In genomic region chr16:84868829-84869457, GRCh38 we compare ENCODE assay signal across 34 cellular contexts. TPM values are rescaled to one million over a fixed set of nuclear protein-coding genes. Genes with fewer than 3 reads are reported as not detected.
A peak's percentile ranks its signal among the peaks of the same experiment; 100 is the strongest.
DNase-seq lines count a peak whose midpoint lies in the region; ATAC-seq, FAIRE-seq and TF ChIP-seq lines count a peak whose summit lies in the region.
"Had no signal": no experiment of that assay in that cellular context is flagged by ENCODE, and none has a peak within 500 bp of the region (broad histone marks: within the 10 kb centered on the region; RNA-seq: fewer than 3 reads in every experiment).

No MANE protein-coding gene starts in this region.

- no TSS peak for BruUV-seq in K562 (replicated peaks; lab: Mats Ljungman, UMichigan)

- no peak overlapping the region for H3K4me3 ChIP-seq in K562
- H3K4me3 ChIP-seq: heart right ventricle, MG63, mucosa of descending colon, ovary, SK-N-MC, stomach had no signal

- H3K27ac ChIP-seq in K562 (ENCODE audit: extremely low read depth, low read depth, low read length), result no peak overlapping the region
- H3K27ac ChIP-seq: heart right ventricle, ovary, RWPE1, SK-N-MC, stomach had no signal

- no peak for TF ChIP-seq CTCF in K562 (IDR thresholded peaks at IDR 0.05 in 2 of 3, conservative IDR thresholded peaks at IDR 0.05 in 1 of 3; ENCODE audit: insufficient read depth in 2 of 3, low read depth in 1 of 3, low read length in 3 of 3)
- TF ChIP-seq CTCF in nephron (IDR thresholded peaks at IDR 0.05; ENCODE audit: unreplicated experiment in 3 of 3), result no peak

- intact Hi-C loops in K562 (cut with micrococcal nuclease), result no loop called here

- CTCF ChIA-PET in K562 (lab: Yijun Ruan, JAX; ENCODE audit: low intra/inter-chr PET ratio), result no interaction called here

- POLR2A ChIA-PET in K562 (lab: Yijun Ruan, JAX), result interaction anchor here (1.0 to 2.0 kb wide), 2 partner anchors 9 to 13 kb away, joined by 5 to 7 read pairs; no protein-coding TSS in a partner anchor

- peak overlapping the region in 2 of 3 experiments; percentile 26 to 55 for H3K27ac Mint-ChIP-seq in nephron
- H3K27ac Mint-ChIP-seq: activated T-cell treated with anti-CD3 and anti-CD28 coated beads, Interleukin-2, amount 50 U/mL, for 72 hours; CD4-positive, alpha-beta T cell; endodermal cell had no signal

- H3K4me3 Mint-ChIP-seq in nephron, result no peak overlapping the region
- H3K4me3 Mint-ChIP-seq: activated T-cell treated with anti-CD3 and anti-CD28 coated beads, Interleukin-2, amount 50 U/mL, for 72 hours; CD4-positive, alpha-beta T cell; endodermal cell had no signal

- H3K4me1 Mint-ChIP-seq in nephron, result peaks cover 41% of the 10 kb centered on the region
- H3K4me1 Mint-ChIP-seq: endodermal cell had no signal

- TF ChIP-seq EP300 in K562 (IDR thresholded peaks at IDR 0.05; ENCODE audit: low read length), result no peak

- H3K27me3 Mint-ChIP-seq in nephron (ENCODE audit: low read depth), result peaks cover 11% of the 10 kb centered on the region

- H3K9me3 Mint-ChIP-seq in nephron, result no peaks in the 10 kb centered on the region
- H3K9me3 Mint-ChIP-seq: activated T-cell treated with anti-CD3 and anti-CD28 coated beads, Interleukin-2, amount 50 U/mL, for 72 hours; CD4-positive, alpha-beta T cell; endodermal cell had no signal

- H3K9me1 ChIP-seq in K562 (ENCODE audit: control insufficient read depth, insufficient read depth, low read length), result no peaks in the 10 kb centered on the region

- no peak overlapping the region for H3K9ac ChIP-seq in K562 (ENCODE audit: insufficient read depth in 1 of 2, low read depth in 2 of 2, low read length in 2 of 2)

- H3K9me3 ChIP-seq in K562 (replicated peaks; ENCODE audit: control insufficient read depth, insufficient read depth, low read depth, low read length), result no peaks in the 10 kb centered on the region
- H3K9me3 ChIP-seq: heart right ventricle, MG63, mucosa of descending colon, ovary, stomach had no signal

- H4K20me1 ChIP-seq in K562 (replicated peaks; ENCODE audit: control insufficient read depth, insufficient read depth, low read length), result no peaks in the 10 kb centered on the region

- ATAC-seq in K562 (peak; percentile 37; the same call in 1 of the 3 replicates), HG03280 (IDR thresholded peaks at IDR 0.05; ENCODE audit: unreplicated experiment) (no peak), GM21515 (IDR thresholded peaks at IDR 0.05; ENCODE audit: unreplicated experiment) (no peak)
- ATAC-seq: activated T-cell treated with anti-CD3 and anti-CD28 coated beads, Interleukin-2, amount 50 U/mL, for 72 hours; esophagus mucosa; mucosa of descending colon had no signal

- no peak for TF ChIP-seq POLR2A in K562 (conservative IDR thresholded peaks at IDR 0.05)

- in situ Hi-C loops in K562 (cut with MboI), result no loop called here

- no peak overlapping the region for H2AFZ ChIP-seq in K562 (ENCODE audit: low read depth, low read length)

- H3K4me2 ChIP-seq in K562 (ENCODE audit: insufficient read depth, low read length), result no peak overlapping the region

- no peaks in the 10 kb centered on the region for H3K36me3 ChIP-seq in K562 (ENCODE audit: control insufficient read depth, insufficient read depth, low read length)
- H3K36me3 ChIP-seq: MG63, ovary had no signal

- peaks cover 9% of the 10 kb centered on the region for H3K36me3 Mint-ChIP-seq in nephron (ENCODE audit: low read depth)

- no peak for FAIRE-seq in K562 (lab: Jason Lieb, UNC)
- FAIRE-seq: H1, HTR-8/SVneo had no signal

- no peak for TF ChIP-seq RAD21 in K562 (CRISPR knock-in tag; conservative IDR thresholded peaks at IDR 0.05 in 1 of 2, IDR thresholded peaks at IDR 0.05 in 1 of 2)

- peak; percentile 27 for DNase-seq in Ammon's horn (ENCODE audit: low spot score)
- DNase-seq in NCI-H1092 treated with DMSO at 0.1 percent for 48 hours (lab: John Stamatoyannopoulos, UW), result peak; percentile 77
- DNase-seq in K562 (ENCODE audit: extremely low read depth in 1 of 4, low spot score in 3 of 4), result no peak
- no peak for DNase-seq in hypothalamus (lab: John Stamatoyannopoulos, UW)
- DNase-seq in NCI-H187 treated with DMSO at 0.1 percent for 48 hours (lab: John Stamatoyannopoulos, UW), result no peak
- DNase-seq: activated CD4-positive, alpha-beta T cell treated with anti-CD3 and anti-CD28 coated beads, Interleukin-2, amount 50 U/mL, for 4 hours; activated CD4-positive, CD25-positive, alpha-beta regulatory T cell; activated T-cell treated with anti-CD3 and anti-CD28 coated beads, Interleukin-2, amount 50 U/mL, for 72 hours; AML-193; CD4-positive, alpha-beta T cell; cerebellar nuclear complex; dermis blood vessel endothelial cell; endodermal cell; foreskin fibroblast; heart right ventricle; KG1; mammary epithelial cell; MG63; mucosa of descending colon; NCI-H146; NCI-H510A treated with DMSO at 0.1 percent for 48 hours; OCI-M1; ovary; stimulated activated CD4-positive, alpha-beta T cell treated with anti-CD3 and anti-CD28 coated beads, Interleukin-1b, Interleukin-23, amount 100 ng/mL, for 48 hours; stomach; T-helper 1 cell had no signal

- peaks cover 57 to 60% of the 10 kb centered on the region in 2 experiments for H3K27me3 ChIP-seq in K562 (ENCODE audit: control insufficient read depth in 2 of 2, insufficient read depth in 2 of 2, low read length in 2 of 2)
- H3K27me3 ChIP-seq: MG63, ovary, stomach had no signal

- H3K4me1 ChIP-seq in K562 (replicated peaks in 1 of 2; ENCODE audit: control insufficient read depth in 2 of 2, insufficient read depth in 2 of 2, low read length in 2 of 2), result peaks cover 0 to 3% of the 10 kb centered on the region in 2 experiments; a peak in 2 of 5 replicates

- 17% methylated on average over 16 of the region's 16 CpGs for WGBS in K562 (ENCODE audit: insufficient coverage, low coverage, missing lambda C conversion rate)

- H3K79me2 ChIP-seq in K562 (ENCODE audit: control insufficient read depth, insufficient read depth, low read length), result no peaks in the 10 kb centered on the region

TF ChIP-seq in K562, 482 proteins besides CTCF, POLR2A, EP300 and RAD21:
- TF ChIP-seq ZNF124 (CRISPR knock-in tag; IDR thresholded peaks at IDR 0.05), result no peak
- 0 out of 2 replicates have a peak, but pooled peaks have one; percentile 45 for TF ChIP-seq CBFB (CRISPR knock-in tag; IDR thresholded peaks at IDR 0.05)
TF ChIP-seq in K562: peak in this region for 1.

RNA-seq across cellular contexts. Expression of gene CRISPLD2, which starts 49.2 kb away (rescaled TPM):
- 0.42 TPM in 1 of 2 replicates, not detected in the other for total RNA-seq in K562 (2011; cell fraction: chromatin; rRNA removed; ENCODE audit: low replicate concordance)
- 0.13 and 0.17 TPM in 2 replicates for total RNA-seq in K562 (2011; cell fraction: nucleolus; rRNA removed)
- 0.31 TPM in 1 of 2 replicates, not detected in the other for total RNA-seq in K562 (2011; cell fraction: nucleoplasm; rRNA removed)
- total RNA-seq in K562 (2014; rRNA removed), result 0.12 TPM in 1 of 2 replicates, not detected in the other
- 0.04 and 0.10 TPM in 2 replicates for total RNA-seq in K562 (2014; rRNA removed; fragmentation: Illumina TruSeq; extraction: Trizol)
- not detected in 2 replicates for total RNA-seq in K562 (2015; rRNA removed; fragmentation: Illumina TruSeq; extraction: Trizol)
- 0.22 and 0.24 TPM in 2 replicates for total RNA-seq in K562 (2021)
- polyA plus RNA-seq in K562 (2011; rRNA removed), result 0.05 TPM in 1 of 2 replicates, not detected in the other
- polyA plus RNA-seq in K562 (2011; cell fraction: cytosol; rRNA removed), result 0.03 and 0.19 TPM in 2 replicates
- polyA plus RNA-seq in K562 (2011; cell fraction: nucleus; rRNA removed), result 0.34 TPM in 1 of 2 replicates, not detected in the other
- 0.07 and 0.16 TPM in 2 replicates for polyA plus RNA-seq in K562 (2012)
- 0.03 and 0.06 TPM in 2 replicates for polyA plus RNA-seq in K562 (2014; fragmentation: Illumina TruSeq; extraction: Trizol)
- polyA plus RNA-seq in K562 (2014; fragmentation: Nextera tagmentation; extraction: Ambion mirVana), result under 1 TPM in 1 of 2 experiments, not detected in 1; 0.03 TPM
- 0.08 TPM in 1 of 2 replicates, not detected in the other for polyA plus RNA-seq in K562 (2014; rRNA removed)
- 0.04 and 0.06 TPM in 2 replicates for polyA minus RNA-seq in K562 (2011; rRNA and poly(A)+ RNA removed)
- not detected in 2 replicates for polyA minus RNA-seq in K562 (2011; cell fraction: cytosol; rRNA and poly(A)+ RNA removed)
- 0.27 TPM in 1 of 2 replicates, not detected in the other for polyA minus RNA-seq in K562 (2011; cell fraction: nucleus; rRNA and poly(A)+ RNA removed)

Comparison
In these comparisons a context has a peak if more than half of its experiments do, and no peak if none do; other contexts are left out.
1. DNase-seq: peak in Ammon's horn (single experiment) and NCI-H1092 treated with DMSO at 0.1 percent for 48 hours (single experiment); none in K562 (0 of 4), hypothalamus (0 of 51) and NCI-H187 treated with DMSO at 0.1 percent for 48 hours (single experiment).